In the genomic region with DNA sequence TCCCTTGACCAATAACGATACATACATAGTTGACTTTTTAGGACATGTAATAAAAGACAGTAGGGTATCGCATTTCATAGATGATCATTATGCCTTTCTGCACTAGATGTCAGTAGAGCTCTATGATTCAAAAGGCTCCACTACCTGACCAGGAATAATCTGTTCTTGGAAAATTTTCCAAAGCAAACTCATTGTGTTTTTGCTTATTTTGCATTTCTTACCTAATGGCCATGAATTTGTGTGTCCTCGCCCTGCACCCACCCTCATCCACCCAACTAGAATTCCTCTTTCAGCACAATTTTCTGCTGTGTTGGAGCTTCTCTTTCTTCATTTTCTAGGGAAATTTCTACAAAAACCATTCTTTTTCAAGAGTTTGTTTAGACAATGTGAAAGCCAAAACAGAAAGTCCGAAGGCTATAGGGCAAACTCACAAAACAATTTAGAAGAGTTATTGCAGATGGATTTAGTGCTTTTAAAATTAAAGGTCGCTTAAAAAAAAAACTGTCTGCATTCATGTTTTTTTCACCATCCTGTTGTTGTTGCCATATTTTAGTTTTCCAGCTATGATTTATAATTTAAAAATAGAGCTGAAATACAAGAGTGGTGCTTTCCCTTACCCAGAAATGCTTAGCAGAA, we compare ENCODE assay signal across 8 cellular contexts.
DNase-seq lines count a peak whose midpoint lies in the region; ATAC-seq, FAIRE-seq and TF ChIP-seq lines count a peak whose summit lies in the region.

No MANE protein-coding gene starts in this region.

- no peaks in the 10 kb centered on the region for H3K9me3 ChIP-seq in endothelial cell of umbilical vein (replicated peaks; ENCODE audit: control insufficient read depth, insufficient read depth, low read length)
- H3K9me3 ChIP-seq in neural cell (ENCODE audit: low read length), result no peaks in the 10 kb centered on the region

- H3F3A ChIP-seq in GM23338 (replicated peaks; ENCODE audit: low read depth), result no peaks in the 10 kb centered on the region
- no peaks in the 10 kb centered on the region for H3F3A ChIP-seq in neural cell (ENCODE audit: insufficient read depth, low read length, poor library complexity, severe bottlenecking)

- H3K27ac ChIP-seq in GM23338 (ENCODE audit: low read depth) (no peak overlapping the region), endothelial cell of umbilical vein (ENCODE audit: insufficient read depth, low read depth, low read length) (no peak overlapping the region), neural cell (ENCODE audit: low read length) (no peak overlapping the region), substantia nigra (ENCODE audit: low read depth, low read length, poor library complexity, severe bottlenecking) (no peak overlapping the region)

- DNase-seq in GM23338 (ENCODE audit: low spot score), result peak; percentile 60
- peak; percentile 72 for DNase-seq in NCI-H69 (lab: John Stamatoyannopoulos, UW)
- DNase-seq in endothelial cell of umbilical vein (ENCODE audit: low read depth, low spot score), result peak; percentile 25
- DNase-seq in substantia nigra (lab: John Stamatoyannopoulos, UW), result no peak

- H3K4me1 Mint-ChIP-seq in GM23338, result peaks cover 3% of the 10 kb centered on the region; the same call in 2 of the 3 replicates

- H3K36me3 ChIP-seq in GM23338 (ENCODE audit: insufficient read depth) (no peaks in the 10 kb centered on the region), endothelial cell of umbilical vein (ENCODE audit: control insufficient read depth in 2 of 2, extremely low read depth in 1 of 2, insufficient read depth in 2 of 2, low read length in 2 of 2) (no peaks in the 10 kb centered on the region), neural cell (ENCODE audit: insufficient read depth, low read length) (no peaks in the 10 kb centered on the region)

- CTCF ChIA-PET in endothelial cell of umbilical vein (lab: Charles Lee), result interaction anchor here (1.5 to 1.6 kb wide), 2 partner anchors 142 to 1999 kb away, joined by 4 read pairs; no protein-coding TSS in a partner anchor

- POLR2A ChIA-PET in endothelial cell of umbilical vein (lab: Charles Lee), result no interaction called here

- no peak overlapping the region for H3K9ac ChIP-seq in endothelial cell of umbilical vein (replicated peaks; ENCODE audit: extremely low read depth, insufficient read depth, low read length)
- H3K9ac ChIP-seq in neural cell (ENCODE audit: low read length), result no peak overlapping the region

- no peaks in the 10 kb centered on the region for H3K9me3 Mint-ChIP-seq in GM23338

- H2AFZ ChIP-seq in GM23338, result no peak overlapping the region
- H2AFZ ChIP-seq in endothelial cell of umbilical vein (ENCODE audit: low read depth, low read length), result no peak overlapping the region
- H2AFZ ChIP-seq in neural cell (ENCODE audit: low read depth, low read length), result no peak overlapping the region

- TF ChIP-seq EP300 in neural cell (conservative IDR thresholded peaks at IDR 0.05; ENCODE audit: poor library complexity, severe bottlenecking), result no peak

- no peak overlapping the region for H3K27ac Mint-ChIP-seq in GM23338

- TF ChIP-seq RAD21 in neural cell (conservative IDR thresholded peaks at IDR 0.05), result peak; percentile 95

- H3K9me1 ChIP-seq in endothelial cell of umbilical vein (replicated peaks; ENCODE audit: control insufficient read depth, extremely low read depth, insufficient read depth, low read length), result no peaks in the 10 kb centered on the region

- intact Hi-C loops in endothelial cell of umbilical vein (cut with micrococcal nuclease), result loop anchor here (2.0 kb wide), 1 partner anchor 748 kb away; no protein-coding TSS in a partner anchor

- no peaks in the 10 kb centered on the region for H3K27me3 Mint-ChIP-seq in GM23338 (ENCODE audit: insufficient read depth, low read depth, poor library complexity)

- H3K4me1 ChIP-seq in GM23338 (ENCODE audit: insufficient read depth) (no peaks in the 10 kb centered on the region; the same call in 1 of the 2 replicates), endothelial cell of umbilical vein (ENCODE audit: control insufficient read depth, extremely low read depth, insufficient read depth, low read length) (no peaks in the 10 kb centered on the region)

- FAIRE-seq in endothelial cell of umbilical vein (lab: Jason Lieb, UNC), result no peak

- TF ChIP-seq POLR2A in endothelial cell of umbilical vein (IDR thresholded peaks at IDR 0.05; ENCODE audit: low read depth, low read length), result no peak

- dilution Hi-C loops in endothelial cell of umbilical vein (cut with MboI; ENCODE audit: extremely low pct_ligation_motif_present, low sequenced_read_pairs), result no loop called here

- H3K4me3 ChIP-seq in GM23338, result no peak overlapping the region
- H3K4me3 ChIP-seq in endothelial cell of umbilical vein (replicated peaks in 1 of 3; ENCODE audit: insufficient read depth in 1 of 3, low read depth in 1 of 3, low read length in 3 of 3), result no peak overlapping the region
- H3K4me3 ChIP-seq in neural cell (ENCODE audit: low read length), result no peak overlapping the region

- peak; percentile 65 for ATAC-seq in GM23338
- ATAC-seq in HG03354 (IDR thresholded peaks at IDR 0.05; ENCODE audit: poor library complexity, severe bottlenecking, unreplicated experiment), result no peak
- no peak for ATAC-seq in HG03442 (IDR thresholded peaks at IDR 0.05; ENCODE audit: unreplicated experiment)
- ATAC-seq in GM21576 (IDR thresholded peaks at IDR 0.05; ENCODE audit: unreplicated experiment), result no peak

- H4K20me1 ChIP-seq in GM23338 (replicated peaks; ENCODE audit: insufficient read depth) (no peaks in the 10 kb centered on the region), endothelial cell of umbilical vein (replicated peaks; ENCODE audit: control insufficient read depth, extremely low read depth, insufficient read depth, low read length) (no peaks in the 10 kb centered on the region), neural cell (ENCODE audit: insufficient read depth) (no peaks in the 10 kb centered on the region)

- H3K4me2 ChIP-seq in GM23338, result no peak overlapping the region
- no peak overlapping the region for H3K4me2 ChIP-seq in endothelial cell of umbilical vein (ENCODE audit: insufficient read depth, low read length)
- no peak overlapping the region for H3K4me2 ChIP-seq in neural cell (ENCODE audit: low read length)

- no peak overlapping the region for H3K4me3 Mint-ChIP-seq in GM23338

- peak; percentile 69 to 75 for TF ChIP-seq CTCF in GM23338 (conservative IDR thresholded peaks at IDR 0.05; ENCODE audit: low read depth in 2 of 2)
- no peak for TF ChIP-seq CTCF in endothelial cell of umbilical vein (IDR thresholded peaks at IDR 0.05; ENCODE audit: extremely low read depth in 1 of 2, insufficient read depth in 1 of 2, low read depth in 1 of 2, low read length in 2 of 2)
- TF ChIP-seq CTCF in neural cell (IDR thresholded peaks at IDR 0.05; ENCODE audit: poor library complexity, severe bottlenecking), result peak; percentile 91

- H3K9me2 ChIP-seq in GM23338 (ENCODE audit: insufficient read depth), result no peaks in the 10 kb centered on the region
- no peaks in the 10 kb centered on the region for H3K9me2 ChIP-seq in neural cell (ENCODE audit: insufficient read depth, low read length)

- no peaks in the 10 kb centered on the region for H3K79me2 ChIP-seq in GM23338 (replicated peaks; ENCODE audit: insufficient read depth)
- no peaks in the 10 kb centered on the region for H3K79me2 ChIP-seq in endothelial cell of umbilical vein (ENCODE audit: control insufficient read depth, insufficient read depth, low read length)
- no peaks in the 10 kb centered on the region for H3K79me2 ChIP-seq in neural cell (replicated peaks; ENCODE audit: insufficient read depth, low read length)

- H3K27me3 ChIP-seq in GM23338 (ENCODE audit: insufficient read depth) (no peaks in the 10 kb centered on the region), endothelial cell of umbilical vein (ENCODE audit: control insufficient read depth in 2 of 2, insufficient read depth in 2 of 2, low read length in 2 of 2) (no peaks in the 10 kb centered on the region), neural cell (ENCODE audit: insufficient read depth, low read depth, low read length) (no peaks in the 10 kb centered on the region)

- BruUV-seq in endothelial cell of umbilical vein (replicated peaks; lab: Mats Ljungman, UMichigan), result no TSS peak

- H3K36me3 Mint-ChIP-seq in GM23338 (ENCODE audit: low read depth), result no peaks in the 10 kb centered on the region

TF ChIP-seq in GM23338, 12 proteins besides CTCF, POLR2A, EP300 and RAD21 (continues in another document):
- TF ChIP-seq ZNF331 (CRISPR knock-in tag; IDR thresholded peaks at IDR 0.05; ENCODE audit: low read depth), result no peak
- no peak for TF ChIP-seq ZNF114 (CRISPR knock-in tag; IDR thresholded peaks at IDR 0.05)
- no peak for TF ChIP-seq POLR2AphosphoS5 (IDR thresholded peaks at IDR 0.05; ENCODE audit: low read depth)

TF ChIP-seq in endothelial cell of umbilical vein, 7 proteins besides CTCF, POLR2A, EP300 and RAD21 (continues in another document):
- TF ChIP-seq FOS (IDR thresholded peaks at IDR 0.05; ENCODE audit: borderline replicate concordance, insufficient read depth, low read length), result no peak
- TF ChIP-seq GATA2 (IDR thresholded peaks at IDR 0.05; ENCODE audit: insufficient read depth, insufficient read length, low read depth, low read length), result no peak
- TF ChIP-seq MYC (IDR thresholded peaks at IDR 0.05; ENCODE audit: low read depth, low read length), result no peak
- no peak for TF ChIP-seq POLR2AphosphoS5 (IDR thresholded peaks at IDR 0.05; ENCODE audit: insufficient read depth, low read depth, low read length)
- no peak for TF ChIP-seq EZH2 (IDR thresholded peaks at IDR 0.05; ENCODE audit: borderline replicate concordance, low read depth, low read length, severe bottlenecking)
- TF ChIP-seq, protein P1, sequence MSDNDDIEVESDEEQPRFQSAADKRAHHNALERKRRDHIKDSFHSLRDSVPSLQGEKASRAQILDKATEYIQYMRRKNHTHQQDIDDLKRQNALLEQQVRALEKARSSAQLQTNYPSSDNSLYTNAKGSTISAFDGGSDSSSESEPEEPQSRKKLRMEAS (IDR thresholded peaks at IDR 0.05; ENCODE audit: insufficient read depth, insufficient read length), result no peak

TF ChIP-seq in neural cell, 6 proteins besides CTCF, POLR2A, EP300 and RAD21:
- TF ChIP-seq SMC3 (conservative IDR thresholded peaks at IDR 0.05; ENCODE audit: poor library complexity) (peak; percentile 94), TAF1 (IDR thresholded peaks at IDR 0.05; ENCODE audit: low read depth) (no peak)

Comparison
In these comparisons a context has a peak if more than half of its experiments do, and no peak if none do; other contexts are left out.
1. DNase-seq: peak in GM23338 (single experiment), NCI-H69 (single experiment) and endothelial cell of umbilical vein (single experiment); none in substantia nigra (0 of 49).
2. CTCF ChIP-seq: peak in GM23338 (2 of 2) and neural cell (single experiment); none in endothelial cell of umbilical vein (0 of 2).